ENCODE assay signal across 12 cellular contexts in genomic region chr1:21139601-21140000, GRCh38. TPM values are rescaled to one million over a fixed set of nuclear protein-coding genes. Genes with fewer than 3 reads are reported as not detected.
DNase-seq lines count a peak whose midpoint lies in the region; ATAC-seq lines count a peak whose summit lies in the region.
"Had no signal": no experiment of that assay in that cellular context is flagged by ENCODE, and none has a peak within 500 bp of the region (broad histone marks: within the 10 kb centered on the region; RNA-seq: fewer than 3 reads in every experiment).

No MANE protein-coding gene starts in this region.

- no peaks in the 10 kb centered on the region for H3K9me3 ChIP-seq in neuronal stem cell (replicated peaks in 1 of 2; ENCODE audit: control insufficient read depth in 2 of 2, insufficient read depth in 1 of 2, low read depth in 1 of 2, low read length in 2 of 2)

- no peaks in the 10 kb centered on the region for H3K27me3 ChIP-seq in neuronal stem cell (ENCODE audit: control insufficient read depth in 3 of 3, insufficient read depth in 3 of 3, low read depth in 1 of 3, low read length in 3 of 3)
- H3K27me3 ChIP-seq: foreskin keratinocyte had no signal

- no peaks in the 10 kb centered on the region for H3K4me1 ChIP-seq in neuronal stem cell (ENCODE audit: control insufficient read depth in 2 of 2, insufficient read depth in 1 of 2, low read depth in 1 of 2, low read length in 2 of 2)
- H3K4me1 ChIP-seq: foreskin keratinocyte had no signal

- H3K27ac ChIP-seq in neuronal stem cell (replicated peaks; ENCODE audit: low read length), result no peak overlapping the region
- H3K27ac ChIP-seq: foreskin keratinocyte, RWPE1, VCaP had no signal

- no peak overlapping the region for H4K91ac ChIP-seq in neuronal stem cell (ENCODE audit: low read depth, low read length, poor library complexity)

- no CpG with 5 or more reads among the region's 2 CpGs for WGBS in neuronal stem cell (ENCODE audit: extremely low coverage in 2 of 2, insufficient read length in 2 of 2, insufficient replicate concordance in 1 of 2), 2 donors

- no peak overlapping the region for H3K4me3 ChIP-seq in neuronal stem cell (ENCODE audit: low read length in 2 of 2)

- no peak overlapping the region for H2BK15ac ChIP-seq in neuronal stem cell (ENCODE audit: low read length)

- peaks cover 2 to 63% of the 10 kb centered on the region in 2 donors for H3K36me3 ChIP-seq in neuronal stem cell (replicated peaks in 1 of 2; ENCODE audit: control insufficient read depth in 2 of 2, insufficient read depth in 2 of 2, low read length in 2 of 2)

- H2AFZ ChIP-seq in neuronal stem cell (ENCODE audit: low read length), result no peak overlapping the region

- H2AK5ac ChIP-seq in neuronal stem cell (ENCODE audit: low read depth, low read length), result no peak overlapping the region

- H3K4ac ChIP-seq in neuronal stem cell (ENCODE audit: low read length), result no peak overlapping the region

- no peak overlapping the region for H2BK120ac ChIP-seq in neuronal stem cell (ENCODE audit: low read depth, low read length)

- no peak overlapping the region for H3K14ac ChIP-seq in neuronal stem cell (ENCODE audit: low read length)

- intact Hi-C loops in left ventricle myocardium superior (cut with micrococcal nuclease), result no loop called here

- H2BK5ac ChIP-seq in neuronal stem cell (ENCODE audit: low read length), result no peak overlapping the region

- ATAC-seq in left ventricle myocardium superior, result peak; percentile 85
- ATAC-seq in GM19463 (IDR thresholded peaks at IDR 0.05; ENCODE audit: unreplicated experiment), result no peak
- no peak for ATAC-seq in HG02642 (IDR thresholded peaks at IDR 0.05; ENCODE audit: poor library complexity, unreplicated experiment)
- ATAC-seq: foreskin keratinocyte had no signal

- no peak overlapping the region for H2BK12ac ChIP-seq in neuronal stem cell (ENCODE audit: low read length)

- H4K8ac ChIP-seq in neuronal stem cell (ENCODE audit: low read depth, low read length), result no peak overlapping the region

- H3K4me2 ChIP-seq in neuronal stem cell (ENCODE audit: insufficient read depth, low read length, poor library complexity, severe bottlenecking), result no peak overlapping the region

- no peak overlapping the region for H3K23ac ChIP-seq in neuronal stem cell (ENCODE audit: low read depth, low read length, poor library complexity)

- H3K79me1 ChIP-seq in neuronal stem cell (ENCODE audit: low read depth, low read length), result no peaks in the 10 kb centered on the region

- H3K18ac ChIP-seq in neuronal stem cell (ENCODE audit: low read length), result no peak overlapping the region

- DNase-seq in Ammon's horn (ENCODE audit: low spot score) (peak; percentile 59), NCI-H1092 (lab: John Stamatoyannopoulos, UW) (peak; percentile 44), SHP77 treated with DMSO at 0.1 percent for 48 hours (lab: John Stamatoyannopoulos, UW) (peak; percentile 18), left ventricle myocardium superior (peak; percentile 67), ureter (ENCODE audit: low spot score) (no peak), neuronal stem cell (ENCODE audit: low spot score) (no peak)
- DNase-seq: activated CD8-positive, alpha-beta memory T cell treated with anti-CD3 and anti-CD28 coated beads, Interleukin-2, amount 50 U/mL, for 4 hours; foreskin keratinocyte had no signal

- H3K9ac ChIP-seq in neuronal stem cell (ENCODE audit: low read depth, low read length, poor library complexity), result no peak overlapping the region

RNA-seq across cellular contexts. Expression of gene EIF4G3, which starts 37.1 kb away (rescaled TPM):
- total RNA-seq in left ventricle myocardium superior (28.8 TPM), ureter (93.9 TPM)
- 62.4 TPM for polyA plus RNA-seq in neuronal stem cell (2013, experiment 1 of 2)
- polyA plus RNA-seq in neuronal stem cell (2013, experiment 2 of 2), result 62.6 TPM

Comparison
In these comparisons a context has a peak if more than half of its experiments do, and no peak if none do; other contexts are left out.
1. DNase-seq: peak in Ammon's horn (single experiment), NCI-H1092 (single experiment), SHP77 treated with DMSO at 0.1 percent for 48 hours (single experiment) and left ventricle myocardium superior (single experiment); none in ureter (single experiment) and neuronal stem cell (single experiment).